In the genomic region with DNA sequence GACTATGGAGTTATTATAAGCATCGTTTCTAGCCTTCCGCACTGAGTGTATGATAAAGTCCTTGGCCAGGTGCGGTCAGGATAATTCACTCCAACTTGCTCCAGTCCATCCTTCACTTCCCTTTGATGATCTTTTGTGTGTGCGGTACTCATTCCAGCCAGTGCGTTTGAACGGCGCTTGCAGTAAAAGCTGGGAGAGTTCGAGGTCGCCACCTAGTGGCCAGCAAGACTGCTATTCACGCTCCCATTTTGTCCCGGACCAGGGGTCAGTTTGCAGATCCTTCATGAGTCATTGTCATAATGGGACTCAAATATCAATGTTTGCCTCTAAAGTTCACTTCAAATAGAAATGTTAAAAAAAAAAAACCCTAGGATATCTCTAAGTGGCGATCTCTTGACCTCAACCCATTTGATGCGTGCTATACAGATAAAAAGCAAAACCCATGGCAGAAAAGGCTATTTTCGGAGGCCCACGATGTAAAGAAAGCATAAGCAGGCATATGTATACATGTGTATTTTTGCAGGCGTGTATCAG, we compare ENCODE assay signal across 9 cellular contexts.
DNase-seq lines count a peak whose midpoint lies in the region; ATAC-seq and TF ChIP-seq lines count a peak whose summit lies in the region.
"Had no signal": no experiment of that assay in that cellular context is flagged by ENCODE, and none has a peak within 500 bp of the region (broad histone marks: within the 10 kb centered on the region; RNA-seq: fewer than 3 reads in every experiment).

No MANE protein-coding gene starts in this region.

- no peak for TF ChIP-seq POLR2A in stomach (IDR thresholded peaks at IDR 0.05)

- POLR2A ChIA-PET in Panc1 (lab: Charles Lee), result no interaction called here

- 21% methylated on average over 16 of the region's 16 CpGs for WGBS in liver
- 15 to 22% (median 18%) methylated on average over 16 of the region's 16 CpGs for WGBS in stomach, 5 donors

- H3K36me3 ChIP-seq in KMS-11 (ENCODE audit: insufficient read depth) (no peaks in the 10 kb centered on the region), Panc1 (ENCODE audit: control insufficient read depth, insufficient read depth, low read length) (no peaks in the 10 kb centered on the region), liver (ENCODE audit: control insufficient read depth in 4 of 4, insufficient read depth in 3 of 4, low read depth in 1 of 4, low read length in 3 of 4) (no peaks in the 10 kb centered on the region), stomach (no peaks in the 10 kb centered on the region)
- H3K36me3 ChIP-seq: tibial artery had no signal

- H2AFZ ChIP-seq in KMS-11 (ENCODE audit: low read depth), result no peak overlapping the region

- no peaks in the 10 kb centered on the region for H3K79me2 ChIP-seq in KMS-11 (ENCODE audit: insufficient read depth, low read depth)

- TF ChIP-seq RAD21 in liver (IDR thresholded peaks at IDR 0.05), result peak; percentile 82 to 90

- no peak for TF ChIP-seq EP300 in stomach (IDR thresholded peaks at IDR 0.05)

- intact Hi-C loops in Panc1 (cut with micrococcal nuclease; ENCODE audit: unreplicated experiment), result loop anchor here (5.0 to 10.0 kb wide), 3 partner anchors 768 to 1491 kb away; no protein-coding TSS in a partner anchor
- intact Hi-C loops in stomach (cut with DNase I; ENCODE audit: low total_unique reads), result no loop called here

- TF ChIP-seq CTCF in KMS-11 (conservative IDR thresholded peaks at IDR 0.05; ENCODE audit: low read depth, low read length) (peak; percentile 86), Panc1 (IDR thresholded peaks at IDR 0.05) (peak; percentile 93), liver (IDR thresholded peaks at IDR 0.05; ENCODE audit: low read depth, low read length, missing input control) (peak; percentile 89), stomach (IDR thresholded peaks at IDR 0.05) (peak in 5 of 7 experiments; percentile 50 to 84 (median 71))

- no peak overlapping the region for H3K27ac ChIP-seq in KMS-11
- no peak overlapping the region for H3K27ac ChIP-seq in Panc1 (ENCODE audit: low read length)
- H3K27ac ChIP-seq in liver (ENCODE audit: low read depth in 1 of 2, low read length in 2 of 2), result no peak overlapping the region
- H3K27ac ChIP-seq in stomach, result no peak overlapping the region
- H3K27ac ChIP-seq: tibial artery had no signal

- ATAC-seq in Panc1, result peak; percentile 93
- no peak for ATAC-seq in GM21786 (IDR thresholded peaks at IDR 0.05; ENCODE audit: unreplicated experiment)

- H3K4me1 ChIP-seq in KMS-11 (ENCODE audit: low read depth, poor library complexity, severe bottlenecking) (no peaks in the 10 kb centered on the region), Panc1 (ENCODE audit: control insufficient read depth, insufficient read depth, low read length) (no peaks in the 10 kb centered on the region), liver (ENCODE audit: control insufficient read depth in 4 of 4, insufficient read depth in 4 of 4, low read length in 3 of 4) (no peaks in the 10 kb centered on the region), stomach (no peaks in the 10 kb centered on the region)
- H3K4me1 ChIP-seq: tibial artery had no signal

- H3K4me3 ChIP-seq in KMS-11 (IDR thresholded peaks at IDR 0.05; ENCODE audit: insufficient read depth, low read depth, low read length) (no peak overlapping the region), Panc1 (ENCODE audit: low read depth in 2 of 2, low read length in 2 of 2) (no peak overlapping the region), liver (ENCODE audit: low read depth in 1 of 3, low read length in 3 of 3) (no peak overlapping the region), stomach (no peak overlapping the region)
- H3K4me3 ChIP-seq: tibial artery had no signal

- in situ Hi-C loops in Panc1 (cut with HindIII; ENCODE audit: low pct_unique_long_range_greater_than_20kb, low sequenced_read_pairs), result no loop called here

- no peaks in the 10 kb centered on the region for H3K9me3 ChIP-seq in Panc1 (ENCODE audit: control insufficient read depth, insufficient read depth, low read depth, low read length)
- no peaks in the 10 kb centered on the region for H3K9me3 ChIP-seq in liver (ENCODE audit: control insufficient read depth in 4 of 4, low read length in 3 of 4)
- H3K9me3 ChIP-seq in stomach, result no peaks in the 10 kb centered on the region
- H3K9me3 ChIP-seq: tibial artery had no signal

- H4K20me1 ChIP-seq in KMS-11 (ENCODE audit: insufficient read depth), result no peaks in the 10 kb centered on the region

- no peak overlapping the region for H3K9ac ChIP-seq in KMS-11
- no peak overlapping the region for H3K9ac ChIP-seq in liver (ENCODE audit: low read depth in 1 of 2, low read length in 2 of 2)

- DNase-seq in activated CD8-positive, alpha-beta memory T cell treated with anti-CD3 and anti-CD28 coated beads, Interleukin-2, amount 50 U/mL, for 48 hours, result peak; percentile 69
- DNase-seq in activated CD8-positive, alpha-beta memory T cell treated with anti-CD3 and anti-CD28 coated beads, Interleukin-2, amount 50 U/mL, for 4 hours, result no peak
- DNase-seq in Panc1 (ENCODE audit: low read depth, low spot score) (peak; percentile 45), cerebellum (ENCODE audit: low spot score) (peak; percentile 66), stomach (peak; percentile 71)

- no TSS peak for BruUV-seq in Panc1 (replicated peaks; lab: Mats Ljungman, UMichigan)

- H3K27me3 ChIP-seq in KMS-11 (ENCODE audit: insufficient read depth, low read depth) (no peaks in the 10 kb centered on the region), Panc1 (ENCODE audit: control insufficient read depth, insufficient read depth, low read length) (peaks cover 6% of the 10 kb centered on the region), liver (ENCODE audit: control insufficient read depth in 4 of 4, insufficient read depth in 4 of 4, low read length in 3 of 4) (peaks cover 0 to 6% (median 0%) of the 10 kb centered on the region in 4 donors), stomach (no peaks in the 10 kb centered on the region)
- H3K27me3 ChIP-seq: tibial artery had no signal

- CTCF ChIA-PET in Panc1 (lab: Charles Lee), result no interaction called here

- H3K4me2 ChIP-seq in KMS-11, result no peak overlapping the region

TF ChIP-seq in liver, 16 proteins besides CTCF, POLR2A, EP300 and RAD21:
- TF ChIP-seq HNF4A (conservative IDR thresholded peaks at IDR 0.05), result peak; percentile 7 to 40
- peak in 1 of 2 donors; percentile 26 for TF ChIP-seq JUND (IDR thresholded peaks at IDR 0.05)
- peak; percentile 36 for TF ChIP-seq YY1 (IDR thresholded peaks at IDR 0.05)
- no peak for TF ChIP-seq RXRA (IDR thresholded peaks at IDR 0.05)
- no peak for TF ChIP-seq FOXA1 (IDR thresholded peaks at IDR 0.05)
